In genomic region chr1:54378884-54379445, GRCh38 we compare ENCODE assay signal across 15 cellular contexts. TPM values are rescaled to one million over a fixed set of nuclear protein-coding genes. Genes with fewer than 3 reads are reported as not detected.
DNase-seq lines count a peak whose midpoint lies in the region; ATAC-seq lines count a peak whose summit lies in the region.
"Had no signal": no experiment of that assay in that cellular context is flagged by ENCODE, and none has a peak within 500 bp of the region (broad histone marks: within the 10 kb centered on the region; RNA-seq: fewer than 3 reads in every experiment).

No MANE protein-coding gene starts in this region.

- no peak for ATAC-seq in T-helper 17 cell

- H4K12ac ChIP-seq in trophoblast cell (ENCODE audit: low read depth, low read length): peak overlapping the region; percentile 15

- peak overlapping the region; percentile 8; the same call in 1 of the 2 replicates for H3K9ac ChIP-seq in ES-I3 (ENCODE audit: low read depth, low read length)
- H3K9ac ChIP-seq in iPS-15b (ENCODE audit: low read depth, low read length): peak overlapping the region; percentile 79
- H3K9ac ChIP-seq in trophoblast cell (ENCODE audit: low read length): no peak overlapping the region

- H3K79me1 ChIP-seq in trophoblast cell (ENCODE audit: low read length): peaks cover 11% of the 10 kb centered on the region

- H2AK5ac ChIP-seq in trophoblast cell (ENCODE audit: low read length): no peak overlapping the region

- WGBS in trophoblast cell (ENCODE audit: extremely low coverage, insufficient coverage, insufficient read length): no CpG with 5 or more reads among the region's 15 CpGs

- H2BK5ac ChIP-seq in trophoblast cell (ENCODE audit: low read depth, low read length, poor library complexity): peak overlapping the region; percentile 63

- H3K27me3 ChIP-seq in iPS-15b (ENCODE audit: control insufficient read depth, insufficient read depth, low read length): no peaks in the 10 kb centered on the region
- H3K27me3 ChIP-seq in trophoblast cell (ENCODE audit: insufficient read depth, low read length): no peaks in the 10 kb centered on the region
- H3K27me3 ChIP-seq: BE2C, brain microvascular endothelial cell, SJSA1 had no signal

- H3K4me2 ChIP-seq in trophoblast cell (ENCODE audit: low read length): peak overlapping the region; percentile 6

- H3K79me2 ChIP-seq in trophoblast cell (ENCODE audit: control insufficient read depth, insufficient read depth, low read length, poor library complexity): peaks cover 18% of the 10 kb centered on the region

- peak overlapping the region; percentile 45 for H4K91ac ChIP-seq in trophoblast cell (ENCODE audit: low read depth, low read length)

- H3K14ac ChIP-seq in trophoblast cell (ENCODE audit: low read length): no peak overlapping the region

- H3K18ac ChIP-seq in trophoblast cell (ENCODE audit: low read length): peak overlapping the region; percentile 34

- H3K4me1 Mint-ChIP-seq in T-helper 17 cell: peaks cover 38% of the 10 kb centered on the region

- no peak overlapping the region for H2BK120ac ChIP-seq in trophoblast cell (ENCODE audit: insufficient read depth, low read length, poor library complexity)

- no peak overlapping the region for H3K23ac ChIP-seq in trophoblast cell (ENCODE audit: low read length)

- no peak overlapping the region for H3K4me3 ChIP-seq in iPS-15b (ENCODE audit: low read depth, low read length)
- no peak overlapping the region for H3K4me3 ChIP-seq in trophoblast cell (ENCODE audit: low read depth, low read length)
- H3K4me3 ChIP-seq: SJSA1 had no signal

- H3K4ac ChIP-seq in trophoblast cell (ENCODE audit: low read depth, low read length): peak overlapping the region; percentile 75

- H3K4me3 Mint-ChIP-seq in T-helper 17 cell: no peak overlapping the region

- peak overlapping the region; percentile 27 for H3K27ac Mint-ChIP-seq in T-helper 17 cell

- H3K9me3 ChIP-seq in ES-I3 (ENCODE audit: control insufficient read depth, insufficient read depth, low read length): no peaks in the 10 kb centered on the region
- no peaks in the 10 kb centered on the region for H3K9me3 ChIP-seq in T-helper 17 cell (ENCODE audit: control insufficient read depth, low read length, poor library complexity, severe bottlenecking)
- H3K9me3 ChIP-seq in iPS-15b (ENCODE audit: control insufficient read depth, insufficient read depth, low read length): no peaks in the 10 kb centered on the region
- no peaks in the 10 kb centered on the region for H3K9me3 ChIP-seq in trophoblast cell (ENCODE audit: insufficient read depth, low read depth, low read length)
- H3K9me3 ChIP-seq: BE2C, SJSA1 had no signal

- H3K36me3 ChIP-seq in ES-I3 (ENCODE audit: insufficient read depth, low read length) (no peaks in the 10 kb centered on the region), iPS-15b (ENCODE audit: control insufficient read depth, insufficient read depth, low read length) (peaks cover 4% of the 10 kb centered on the region), trophoblast cell (ENCODE audit: control insufficient read depth in 1 of 2, insufficient read depth in 2 of 2, low read length in 2 of 2) (peaks cover 14 to 21% of the 10 kb centered on the region in 2 experiments)

- no peak overlapping the region for H4K8ac ChIP-seq in trophoblast cell (ENCODE audit: low read depth, low read length)

- no peak overlapping the region for H2AFZ ChIP-seq in trophoblast cell (ENCODE audit: insufficient read depth, low read length, poor library complexity)

- H3K36me3 Mint-ChIP-seq in T-helper 17 cell (ENCODE audit: low read depth): no peaks in the 10 kb centered on the region

- H3K4me1 ChIP-seq in ES-I3 (ENCODE audit: insufficient read depth, low read length): peaks cover 69% of the 10 kb centered on the region
- peaks cover 55% of the 10 kb centered on the region for H3K4me1 ChIP-seq in iPS-15b (ENCODE audit: control insufficient read depth, insufficient read depth, low read length)
- peaks cover 43 to 51% of the 10 kb centered on the region in 2 experiments for H3K4me1 ChIP-seq in trophoblast cell (ENCODE audit: control insufficient read depth in 1 of 2, insufficient read depth in 2 of 2, low read length in 2 of 2)

- peak overlapping the region; percentile 78 for H3K27ac ChIP-seq in trophoblast cell (ENCODE audit: low read depth, low read length)
- H3K27ac ChIP-seq: brain microvascular endothelial cell, SJSA1 had no signal

- no peak for DNase-seq in T-helper 17 cell
- DNase-seq in trophoblast cell: peak in 1 of 2 donors; percentile 53
- no peak for DNase-seq in NCI-H748 treated with DMSO at 0.1 percent for 48 hours (lab: John Stamatoyannopoulos, UW)
- no peak for DNase-seq in Kasumi-1 (lab: John Stamatoyannopoulos, UW)
- no peak for DNase-seq in NCI-H510A (lab: John Stamatoyannopoulos, UW)
- no peak for DNase-seq in NCI-H774 (lab: John Stamatoyannopoulos, UW)
- DNase-seq: activated gamma-delta T cell; BE2C; brain microvascular endothelial cell; DMS79; effector CD8-positive, alpha-beta T cell; NCI-H1417 had no signal

- H2BK12ac ChIP-seq in trophoblast cell (ENCODE audit: low read length): peak overlapping the region; percentile 13

- no peaks in the 10 kb centered on the region for H3K27me3 Mint-ChIP-seq in T-helper 17 cell

RNA-seq across cellular contexts. Expression of gene SSBP3, which starts 27.2 kb away (rescaled TPM):
- total RNA-seq in T-helper 17 cell: 10 to 100 TPM; 64.9 to 67.4 TPM
- polyA plus RNA-seq in trophoblast cell (2013): 137 and 143 TPM in 2 replicates
